ENCODE assay signal across 8 cellular contexts in the genomic region with DNA sequence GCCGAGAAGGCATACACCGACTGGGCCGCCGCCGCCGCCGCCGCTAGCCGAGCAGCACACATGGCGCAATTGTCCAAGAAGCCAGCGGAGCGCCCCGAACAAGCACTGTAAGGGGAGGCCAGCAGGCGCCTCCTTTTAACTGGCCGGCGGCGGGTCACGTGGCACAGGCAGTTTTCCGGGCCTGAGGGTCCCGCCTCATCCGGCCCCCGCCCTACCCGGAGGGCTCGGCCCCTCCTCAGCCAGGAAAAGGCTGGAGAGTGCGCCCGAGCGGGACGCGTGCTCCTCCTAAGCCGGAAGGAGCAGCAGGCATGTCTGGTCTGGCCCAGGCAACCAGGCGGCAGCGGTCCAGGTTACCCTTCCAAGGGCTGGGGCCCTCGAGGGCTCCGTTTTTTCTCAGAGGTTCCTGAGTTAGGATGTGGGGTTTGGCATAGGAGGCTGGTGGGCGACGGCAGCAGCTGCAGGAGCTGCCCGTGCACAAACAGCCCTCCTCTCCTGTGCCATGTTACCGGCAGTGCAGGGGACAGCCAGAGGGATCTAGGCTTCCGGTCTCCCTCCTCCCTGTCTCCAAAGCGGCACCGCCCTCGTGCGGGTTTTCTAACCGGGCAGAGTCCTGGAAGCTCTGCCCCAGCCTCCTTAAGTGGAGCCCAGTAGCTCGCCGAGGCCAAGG. TPM values are rescaled to one million over a fixed set of nuclear protein-coding genes. Genes with fewer than 3 reads are reported as not detected.
A peak's percentile ranks its signal among the peaks of the same experiment; 100 is the strongest.
DNase-seq lines count a peak whose midpoint lies in the region; ATAC-seq and TF ChIP-seq lines count a peak whose summit lies in the region.

A gene (minus strand): TSS at position 137 of the 667 bp plus-strand sequence. CDS start 75 bp downstream, at position 62.

- H3K4me3 Mint-ChIP-seq in activated CD4-positive, alpha-beta T cell treated with anti-CD3 and anti-CD28 coated beads for 36 hours: peak within 1 kb of the TSS; percentile 94

- H3K36me3 Mint-ChIP-seq in activated CD4-positive, alpha-beta T cell treated with anti-CD3 and anti-CD28 coated beads for 36 hours (ENCODE audit: low read depth): peaks cover 53% of the 10 kb centered on the region

- DNase-seq in AG10803 (ENCODE audit: low read depth) (peak; percentile 97), NCI-H510A (lab: John Stamatoyannopoulos, UW) (peak; percentile 87), kidney glomerular epithelial cell (lab: John Stamatoyannopoulos, UW) (peak; percentile 86)
- DNase-seq in activated CD4-positive, alpha-beta T cell treated with anti-CD3 and anti-CD28 coated beads for 36 hours: peak; percentile 92
- DNase-seq in stimulated activated CD4-positive, alpha-beta T cell treated with anti-CD3 and anti-CD28 coated beads, Interleukin-15, amount 100 ng/mL, for 48 hours (ENCODE audit: low read depth in 2 of 2): peak; percentile 71 to 82

- peak within 1 kb of the TSS; percentile 76 for H3K4me3 ChIP-seq in AG10803 (ENCODE audit: low read length)

- H3K9me3 Mint-ChIP-seq in activated CD4-positive, alpha-beta T cell treated with anti-CD3 and anti-CD28 coated beads for 36 hours (ENCODE audit: low read depth): no peaks in the 10 kb centered on the region

- H3K27ac Mint-ChIP-seq in activated CD4-positive, alpha-beta T cell treated with anti-CD3 and anti-CD28 coated beads for 36 hours: peak within 1 kb of the TSS; percentile 98

- H3K27me3 Mint-ChIP-seq in activated CD4-positive, alpha-beta T cell treated with anti-CD3 and anti-CD28 coated beads for 36 hours: no peaks in the 10 kb centered on the region

- H3K27ac ChIP-seq in cingulate gyrus (ENCODE audit: low read depth, low read length): peak within 1 kb of the TSS; percentile 83

- intact Hi-C loops in activated CD4-positive, alpha-beta T cell treated with anti-CD3 and anti-CD28 coated beads for 36 hours (cut with DNase I, micrococcal nuclease): loop anchor here (1.0 to 5.0 kb wide), 7 partner anchors 18 to 264 kb away; a partner anchor contains a TSS

- CTCF ChIA-PET in activated CD4-positive, alpha-beta T cell treated with anti-CD3 and anti-CD28 coated beads for 36 hours (lab: Charles Lee): interaction anchor here (1.3 to 1.7 kb wide), 4 partner anchors 13 to 86 kb away, joined by 3 to 7 read pairs (median 4); a partner anchor contains a TSS

- TF ChIP-seq CTCF in AG10803 (conservative IDR thresholded peaks at IDR 0.05; ENCODE audit: low read length): no peak

- ATAC-seq in GM19035 (IDR thresholded peaks at IDR 0.05; ENCODE audit: unreplicated experiment): peak; percentile 86
- peak; percentile 74 for ATAC-seq in HG03378 (IDR thresholded peaks at IDR 0.05; ENCODE audit: unreplicated experiment)
- peak; percentile 85 for ATAC-seq in activated CD4-positive, alpha-beta T cell treated with anti-CD3 and anti-CD28 coated beads for 36 hours

- POLR2A ChIA-PET in activated CD4-positive, alpha-beta T cell treated with anti-CD3 and anti-CD28 coated beads for 36 hours (lab: Charles Lee): interaction anchor here (0.6 to 3.0 kb wide), 4 partner anchors 13 to 71 kb away, joined by 3 to 9 read pairs (median 4); a partner anchor contains a TSS

- peaks cover 18% of the 10 kb centered on the region for H3K4me1 Mint-ChIP-seq in activated CD4-positive, alpha-beta T cell treated with anti-CD3 and anti-CD28 coated beads for 36 hours

RNA-seq across cellular contexts. Expression of the gene that starts here (rescaled TPM):
- 100 to 1,000 TPM; 182 to 306 TPM for total RNA-seq in activated CD4-positive, alpha-beta T cell treated with anti-CD3 and anti-CD28 coated beads for 36 hours

Comparison
In these comparisons a context has a peak if more than half of its experiments do, and no peak if none do; other contexts are left out.
1. Peak in every context shown above with its lines: DNase-seq, ATAC-seq, H3K4me3 ChIP-seq and H3K27ac ChIP-seq.